In the genomic region with DNA sequence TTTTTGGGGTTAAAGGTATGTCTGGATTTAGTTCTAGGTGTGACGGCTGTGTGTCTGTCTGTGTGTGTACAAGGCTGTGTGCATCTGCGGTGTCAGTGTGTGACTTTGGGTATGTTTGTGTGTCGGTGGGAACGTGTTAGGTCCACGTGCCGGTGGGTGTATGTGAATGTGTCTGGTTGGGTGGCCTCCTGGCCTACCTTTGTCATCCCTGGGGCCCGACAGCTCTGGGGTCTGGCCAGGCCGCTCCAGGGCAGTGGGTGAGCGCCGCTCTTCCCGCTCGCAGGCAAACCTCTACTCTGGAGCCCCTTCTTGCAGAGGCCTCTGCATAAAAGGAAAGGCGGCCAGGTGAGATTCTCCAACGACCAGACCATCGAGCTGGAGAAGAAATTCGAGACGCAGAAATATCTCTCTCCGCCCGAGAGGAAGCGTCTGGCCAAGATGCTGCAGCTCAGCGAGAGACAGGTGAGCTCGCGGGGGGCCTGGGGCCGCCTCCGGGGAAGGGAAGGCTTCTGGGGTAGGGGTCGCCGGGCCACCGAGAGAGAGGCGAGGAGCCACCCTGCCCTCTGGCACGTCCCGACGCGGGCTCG, we compare ENCODE assay signal across 11 cellular contexts. TPM values are rescaled to one million over a fixed set of nuclear protein-coding genes. Genes with fewer than 3 reads are reported as not detected.
DNase-seq lines count a peak whose midpoint lies in the region; ATAC-seq, FAIRE-seq and TF ChIP-seq lines count a peak whose summit lies in the region.
"Had no signal": no experiment of that assay in that cellular context is flagged by ENCODE, and none has a peak within 500 bp of the region (broad histone marks: within the 10 kb centered on the region; RNA-seq: fewer than 3 reads in every experiment).

No MANE protein-coding gene starts in this region.

- H3K36me3 Mint-ChIP-seq in activated B cell treated with CpG ODN at 0.5 μM for 24 hours (ENCODE audit: low read depth), result peaks cover 51% of the 10 kb centered on the region

- H3K27me3 ChIP-seq in iPS-20b (ENCODE audit: insufficient read depth, low read length) (peaks cover 99% of the 10 kb centered on the region), gastrocnemius medialis (peaks cover 46 to 73% (median 56%) of the 10 kb centered on the region in 3 donors)

- TF ChIP-seq CTCF in activated B cell treated with CpG ODN at 0.5 μM for 24 hours (IDR thresholded peaks at IDR 0.05), result no peak
- no peak for TF ChIP-seq CTCF in gastrocnemius medialis (IDR thresholded peaks at IDR 0.05 in 4 of 5, conservative IDR thresholded peaks at IDR 0.05 in 1 of 5)

- DNase-seq in GM12891 (ENCODE audit: insufficient read length, low spot score) (no peak), activated B cell treated with CpG ODN at 0.5 μM for 24 hours (peak; percentile 41), gastrocnemius medialis (no peak), NCI-H2227 (lab: John Stamatoyannopoulos, UW; ENCODE audit: unreplicated experiment) (no peak), iPS-NIHi7 (ENCODE audit: extremely low spot score) (no peak)
- no peak for DNase-seq in activated CD4-positive, CD25-positive, alpha-beta regulatory T cell (lab: John Stamatoyannopoulos, UW)
- DNase-seq: activated CD4-positive, alpha-beta T cell treated with anti-CD3 and anti-CD28 coated beads for 4 hours; NCI-H2171 treated with DMSO at 0.1 percent for 48 hours; stimulated activated CD4-positive, alpha-beta T cell treated with anti-CD3 and anti-CD28 coated beads, Interleukin-4, amount 100 ng/mL, for 24 hours had no signal

- intact Hi-C loops in activated B cell treated with CpG ODN at 0.5 μM for 24 hours (cut with micrococcal nuclease), result no loop called here
- intact Hi-C loops in gastrocnemius medialis (cut with DNase I; ENCODE audit: low total_unique reads), result loop anchor here (10.0 kb wide), 1 partner anchor 133 kb away; no protein-coding TSS in a partner anchor

- in situ Hi-C loops in gastrocnemius medialis (cut with MboI; ENCODE audit: low sequenced_read_pairs in 4 of 4), result no loop called here

- H3K27ac ChIP-seq in iPS-20b (ENCODE audit: low read length), result no peak overlapping the region
- H3K27ac ChIP-seq in gastrocnemius medialis, result peak overlapping the region; percentile 42 to 77 (median 74)

- H3K4me3 ChIP-seq in iPS-20b (ENCODE audit: low read length) (peak overlapping the region; percentile 67), gastrocnemius medialis (peak overlapping the region; percentile 38 to 65 (median 50))

- peaks cover 56% of the 10 kb centered on the region for H3K4me1 Mint-ChIP-seq in activated B cell treated with CpG ODN at 0.5 μM for 24 hours

- no peak overlapping the region; the same call in 1 of the 2 replicates for H3K9ac ChIP-seq in iPS-20b (ENCODE audit: low read depth, low read length)

- H3K4me1 ChIP-seq in iPS-20b (ENCODE audit: insufficient read depth, low read length) (peaks cover 16% of the 10 kb centered on the region; the same call in 1 of the 2 replicates), gastrocnemius medialis (peaks cover 0 to 6% of the 10 kb centered on the region in 2 donors)

- TF ChIP-seq POLR2A in GM12891 (IDR thresholded peaks at IDR 0.05; ENCODE audit: low read depth, low read length) (no peak), gastrocnemius medialis (IDR thresholded peaks at IDR 0.05) (no peak)

- peak; percentile 78 for FAIRE-seq in GM12891 (lab: Jason Lieb, UNC)

- no peaks in the 10 kb centered on the region for H3K9me3 ChIP-seq in iPS-20b (ENCODE audit: insufficient read depth, low read depth, low read length)
- H3K9me3 ChIP-seq in gastrocnemius medialis, result no peaks in the 10 kb centered on the region

- H3K36me3 ChIP-seq in iPS-20b (ENCODE audit: insufficient read depth, low read depth, low read length), result no peaks in the 10 kb centered on the region
- H3K36me3 ChIP-seq in gastrocnemius medialis, result no peaks in the 10 kb centered on the region

- H3K9me3 Mint-ChIP-seq in activated B cell treated with CpG ODN at 0.5 μM for 24 hours, result no peaks in the 10 kb centered on the region

- H3K4me3 Mint-ChIP-seq in activated B cell treated with CpG ODN at 0.5 μM for 24 hours, result peak overlapping the region; percentile 83

- CTCF ChIA-PET in activated B cell treated with CpG ODN at 0.5 μM for 24 hours (lab: Charles Lee), result interaction anchor here (1.5 to 5.8 kb wide), 5 partner anchors 8 to 156 kb away, joined by 3 to 33 read pairs (median 4); partner anchors contain the start of gene EXOC6

- no peak for ATAC-seq in activated B cell treated with CpG ODN at 0.5 μM for 24 hours (ENCODE audit: low read depth)
- no peak for ATAC-seq in gastrocnemius medialis
- ATAC-seq in HG03520 (IDR thresholded peaks at IDR 0.05; ENCODE audit: unreplicated experiment), result no peak

- H3K27ac Mint-ChIP-seq in activated B cell treated with CpG ODN at 0.5 μM for 24 hours, result peak overlapping the region; percentile 92

- POLR2A ChIA-PET in activated B cell treated with CpG ODN at 0.5 μM for 24 hours (lab: Charles Lee), result interaction anchor here (1.1 to 7.5 kb wide), 16 partner anchors 9 to 160 kb away, joined by 3 to 154 read pairs (median 17); partner anchors contain the start of genes EXOC6 and KIF11

- no peaks in the 10 kb centered on the region for H3K27me3 Mint-ChIP-seq in activated B cell treated with CpG ODN at 0.5 μM for 24 hours

TF ChIP-seq in GM12891, 5 proteins besides CTCF, POLR2A, EP300 and RAD21:
- TF ChIP-seq SPI1 (IDR thresholded peaks at IDR 0.05; ENCODE audit: low read depth, low read length) (no peak), TAF1 (IDR thresholded peaks at IDR 0.05; ENCODE audit: low read depth, low read length) (no peak), POU2F2 (IDR thresholded peaks at IDR 0.05; ENCODE audit: low read depth, low read length) (no peak), POLR2AphosphoS5 (IDR thresholded peaks at IDR 0.05; ENCODE audit: low read depth, low read length) (no peak), PAX5 (IDR thresholded peaks at IDR 0.05; ENCODE audit: insufficient read depth, low read length, severe bottlenecking) (no peak)

RNA-seq across cellular contexts. Expression of gene HHEX, which starts 2.4 kb away (rescaled TPM):
- polyA plus RNA-seq in GM12891 (2012; ENCODE audit: low read depth, missing spikeins), result 4.1 TPM
- total RNA-seq in activated B cell treated with CpG ODN at 0.5 μM for 24 hours (50.3 and 55.1 TPM in 2 replicates), gastrocnemius medialis (1 to 10 TPM in 1 of 4 donors, under 1 TPM in 2, not detected in 1; 0.82 to 1.8 (median 0.84) TPM)

Comparison
In these comparisons a context has a peak if more than half of its experiments do, and no peak if none do; other contexts are left out.
1. RNA of gene HHEX, which starts 2.4 kb away (total RNA-seq): 50.3 to 55.1 TPM in activated B cell treated with CpG ODN at 0.5 μM for 24 hours; 0.82 to 1.8 TPM in gastrocnemius medialis; every median in the first group is over 10 times any median in the second.